1 cellular context compared by ENCODE assay signal in the genomic region with DNA sequence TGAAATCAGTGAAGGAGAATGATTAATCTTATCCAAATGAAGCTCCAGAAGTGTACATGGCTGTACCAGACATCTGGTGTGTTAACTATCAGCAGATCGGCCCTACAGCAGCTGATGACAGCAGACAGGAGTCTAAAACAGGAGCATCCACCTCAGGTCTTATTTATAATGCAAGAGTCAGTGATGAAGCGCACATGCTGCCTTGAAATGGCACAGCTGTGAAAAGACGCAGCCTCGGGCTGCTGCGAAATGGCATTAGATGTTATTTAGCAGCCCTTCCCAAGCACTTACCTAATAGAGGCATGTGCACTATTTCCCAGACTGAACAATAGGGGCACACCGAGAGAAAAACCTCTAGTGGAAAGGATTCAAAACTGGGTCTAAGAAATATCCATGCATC.
A peak's percentile ranks its signal among the peaks of the same experiment; 100 is the strongest.
TF ChIP-seq lines count a peak whose summit lies in the region.

No MANE protein-coding gene starts in this region.

TF ChIP-seq in SK-N-SH treated with all-trans-retinoic acid at 6 μM for 48 hours, 23 proteins besides CTCF, POLR2A, EP300 and RAD21 (continued from another document):
- TF ChIP-seq, protein P1, sequence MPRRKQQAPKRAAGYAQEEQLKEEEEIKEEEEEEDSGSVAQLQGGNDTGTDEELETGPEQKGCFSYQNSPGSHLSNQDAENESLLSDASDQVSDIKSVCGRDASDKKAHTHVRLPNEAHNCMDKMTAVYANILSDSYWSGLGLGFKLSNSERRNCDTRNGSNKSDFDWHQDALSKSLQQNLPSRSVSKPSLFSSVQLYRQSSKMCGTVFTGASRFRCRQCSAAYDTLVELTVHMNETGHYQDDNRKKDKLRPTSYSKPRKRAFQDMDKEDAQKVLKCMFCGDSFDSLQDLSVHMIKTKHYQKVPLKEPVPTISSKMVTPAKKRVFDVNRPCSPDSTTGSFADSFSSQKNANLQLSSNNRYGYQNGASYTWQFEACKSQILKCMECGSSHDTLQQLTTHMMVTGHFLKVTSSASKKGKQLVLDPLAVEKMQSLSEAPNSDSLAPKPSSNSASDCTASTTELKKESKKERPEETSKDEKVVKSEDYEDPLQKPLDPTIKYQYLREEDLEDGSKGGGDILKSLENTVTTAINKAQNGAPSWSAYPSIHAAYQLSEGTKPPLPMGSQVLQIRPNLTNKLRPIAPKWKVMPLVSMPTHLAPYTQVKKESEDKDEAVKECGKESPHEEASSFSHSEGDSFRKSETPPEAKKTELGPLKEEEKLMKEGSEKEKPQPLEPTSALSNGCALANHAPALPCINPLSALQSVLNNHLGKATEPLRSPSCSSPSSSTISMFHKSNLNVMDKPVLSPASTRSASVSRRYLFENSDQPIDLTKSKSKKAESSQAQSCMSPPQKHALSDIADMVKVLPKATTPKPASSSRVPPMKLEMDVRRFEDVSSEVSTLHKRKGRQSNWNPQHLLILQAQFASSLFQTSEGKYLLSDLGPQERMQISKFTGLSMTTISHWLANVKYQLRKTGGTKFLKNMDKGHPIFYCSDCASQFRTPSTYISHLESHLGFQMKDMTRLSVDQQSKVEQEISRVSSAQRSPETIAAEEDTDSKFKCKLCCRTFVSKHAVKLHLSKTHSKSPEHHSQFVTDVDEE (CRISPR knock-in tag; IDR thresholded peaks at IDR 0.05), result peak; percentile 99
- TF ChIP-seq PPARA (CRISPR knock-in tag; IDR thresholded peaks at IDR 0.05; ENCODE audit: borderline replicate concordance) (no peak), ZNF70 (CRISPR knock-in tag; IDR thresholded peaks at IDR 0.05) (peak; percentile 40; the same call in 1 of the 2 replicates), RARB (CRISPR knock-in tag; IDR thresholded peaks at IDR 0.05) (no peak)
